In the genomic region with DNA sequence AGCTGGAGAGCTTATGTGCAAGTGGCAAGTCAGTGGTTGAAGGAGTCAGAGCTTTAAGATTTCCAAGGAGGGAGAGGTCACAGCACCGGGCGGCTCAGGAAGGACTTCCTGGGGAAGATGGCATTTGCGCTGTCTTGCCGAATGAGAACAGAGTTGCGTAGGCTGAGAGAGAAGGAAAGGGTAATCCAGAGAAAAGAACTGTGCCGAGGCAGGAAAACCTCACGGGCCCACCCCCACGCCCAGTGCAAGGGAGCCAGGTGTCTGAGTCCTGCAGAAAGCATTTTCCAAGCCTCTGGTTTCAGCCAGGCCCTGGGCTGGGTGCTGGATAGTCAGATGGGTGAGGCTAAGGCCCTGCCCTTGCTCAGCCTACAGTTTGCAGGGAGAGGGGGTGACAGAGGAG, we compare ENCODE assay signal across 24 cellular contexts. TPM values are rescaled to one million over a fixed set of nuclear protein-coding genes. Genes with fewer than 3 reads are reported as not detected.
DNase-seq lines count a peak whose midpoint lies in the region; ATAC-seq, FAIRE-seq and TF ChIP-seq lines count a peak whose summit lies in the region.
"Had no signal": no experiment of that assay in that cellular context is flagged by ENCODE, and none has a peak within 500 bp of the region (broad histone marks: within the 10 kb centered on the region; RNA-seq: fewer than 3 reads in every experiment).

No MANE protein-coding gene starts in this region.

- TF ChIP-seq RAD21 in H1 (IDR thresholded peaks at IDR 0.05 in 1 of 2, conservative IDR thresholded peaks at IDR 0.05 in 1 of 2; ENCODE audit: low read depth in 2 of 2, low read length in 2 of 2), result no peak

- H3K9me3 ChIP-seq in right atrium auricular region (no peaks in the 10 kb centered on the region), right cardiac atrium (ENCODE audit: control insufficient read depth, low read length) (no peaks in the 10 kb centered on the region), H1 (ENCODE audit: insufficient read depth in 2 of 2, low read depth in 1 of 2, low read length in 1 of 2) (no peaks in the 10 kb centered on the region), trophoblast cell (ENCODE audit: insufficient read depth, low read depth, low read length) (no peaks in the 10 kb centered on the region)
- H3K9me3 ChIP-seq: Peyer's patch had no signal

- H2AK5ac ChIP-seq in H1 (ENCODE audit: low read depth, low read length), result no peak overlapping the region
- H2AK5ac ChIP-seq in trophoblast cell (ENCODE audit: low read length), result no peak overlapping the region

- no peak for ATAC-seq in right cardiac atrium
- no peak for ATAC-seq in HG02885 (IDR thresholded peaks at IDR 0.05; ENCODE audit: poor library complexity, unreplicated experiment)

- H3K27ac ChIP-seq in right atrium auricular region (no peak overlapping the region), right cardiac atrium (ENCODE audit: low read length) (no peak overlapping the region), H1 (ENCODE audit: low read depth, low read length) (no peak overlapping the region), trophoblast cell (ENCODE audit: low read depth, low read length) (no peak overlapping the region)
- H3K27ac ChIP-seq: Peyer's patch had no signal

- no peak overlapping the region for H2BK15ac ChIP-seq in H1 (ENCODE audit: low read length)

- peak overlapping the region; percentile 18; the same call in 1 of the 2 replicates for H2AFZ ChIP-seq in H1 (ENCODE audit: low read length)
- peak overlapping the region; percentile 35 for H2AFZ ChIP-seq in trophoblast cell (ENCODE audit: insufficient read depth, low read length, poor library complexity)

- POLR2A ChIA-PET in H1 (lab: Charles Lee; ENCODE audit: partially characterized antibody), result no interaction called here

- H3K4me1 ChIP-seq in right atrium auricular region, result peaks cover 0 to 25% of the 10 kb centered on the region in 2 donors
- H3K4me1 ChIP-seq in right cardiac atrium (ENCODE audit: control insufficient read depth, insufficient read depth, low read length), result no peaks in the 10 kb centered on the region
- H3K4me1 ChIP-seq in H1 (replicated peaks in 1 of 4; ENCODE audit: control insufficient read depth in 3 of 4, insufficient read depth in 4 of 4, low read length in 3 of 4), result peaks cover 2 to 5% (median 2%) of the 10 kb centered on the region in 4 experiments; a peak in 4 of 7 replicates
- peaks cover 7 to 12% of the 10 kb centered on the region in 2 experiments for H3K4me1 ChIP-seq in trophoblast cell (ENCODE audit: control insufficient read depth in 1 of 2, insufficient read depth in 2 of 2, low read length in 2 of 2)

- H4K8ac ChIP-seq in H1 (ENCODE audit: extremely low read depth, insufficient read depth, low read length), result no peak overlapping the region
- no peak overlapping the region for H4K8ac ChIP-seq in trophoblast cell (ENCODE audit: low read depth, low read length)

- no peak for FAIRE-seq in H1 (lab: Jason Lieb, UNC)
- FAIRE-seq: G401.6, GM12892, HTR-8/SVneo had no signal

- CTCF ChIA-PET in H1 (lab: Charles Lee; ENCODE audit: partially characterized antibody), result interaction anchor here (0.7 to 6.1 kb wide), 2 partner anchors 107 to 133 kb away, joined by 3 to 47 read pairs; no protein-coding TSS in a partner anchor

- no peak overlapping the region for H3K14ac ChIP-seq in H1 (ENCODE audit: insufficient read length)
- no peak overlapping the region for H3K14ac ChIP-seq in trophoblast cell (ENCODE audit: low read length)

- H3K9ac ChIP-seq in H1 (replicated peaks in 1 of 4; ENCODE audit: extremely low read depth in 1 of 4, low read depth in 3 of 4, low read length in 3 of 4) (no peak overlapping the region), trophoblast cell (ENCODE audit: low read length) (no peak overlapping the region)

- H3K4me2 ChIP-seq in H1 (ENCODE audit: insufficient read depth in 1 of 2, low read depth in 2 of 2, low read length in 2 of 2) (no peak overlapping the region), trophoblast cell (ENCODE audit: low read length) (no peak overlapping the region)

- no peak overlapping the region for H4K5ac ChIP-seq in H1 (ENCODE audit: insufficient read length, low read depth, low read length)

- no peak overlapping the region for H2BK120ac ChIP-seq in H1 (replicated peaks; ENCODE audit: low read depth, low read length)
- H2BK120ac ChIP-seq in trophoblast cell (ENCODE audit: insufficient read depth, low read length, poor library complexity), result no peak overlapping the region

- no peaks in the 10 kb centered on the region for H3K36me3 ChIP-seq in right atrium auricular region
- no peaks in the 10 kb centered on the region for H3K36me3 ChIP-seq in H1 (ENCODE audit: control insufficient read depth in 2 of 4, insufficient read depth in 4 of 4, low read length in 3 of 4)
- no peaks in the 10 kb centered on the region for H3K36me3 ChIP-seq in trophoblast cell (ENCODE audit: control insufficient read depth in 1 of 2, insufficient read depth in 2 of 2, low read length in 2 of 2)
- H3K36me3 ChIP-seq: Peyer's patch had no signal

- H4K20me1 ChIP-seq in H1 (replicated peaks in 1 of 2; ENCODE audit: control insufficient read depth in 1 of 2, insufficient read depth in 2 of 2, low read length in 2 of 2), result peaks cover 0 to 5% of the 10 kb centered on the region in 2 experiments

- TF ChIP-seq EP300 in H1 (IDR thresholded peaks at IDR 0.05; ENCODE audit: borderline replicate concordance in 1 of 2, low read depth in 2 of 2, low read length in 2 of 2), result no peak

- no peak overlapping the region for H3K23ac ChIP-seq in H1 (ENCODE audit: insufficient read length)
- no peak overlapping the region for H3K23ac ChIP-seq in trophoblast cell (ENCODE audit: low read length)

- H3K23me2 ChIP-seq in H1 (ENCODE audit: low read depth, low read length), result peaks cover 6% of the 10 kb centered on the region; the same call in 1 of the 2 replicates

- H3K27me3 ChIP-seq in right atrium auricular region, result no peaks in the 10 kb centered on the region
- no peaks in the 10 kb centered on the region for H3K27me3 ChIP-seq in right cardiac atrium (ENCODE audit: control insufficient read depth, insufficient read depth)
- no peaks in the 10 kb centered on the region for H3K27me3 ChIP-seq in H1 (replicated peaks in 1 of 4; ENCODE audit: control insufficient read depth in 3 of 4, extremely low read depth in 1 of 4, insufficient read depth in 3 of 4, low read length in 3 of 4)
- no peaks in the 10 kb centered on the region for H3K27me3 ChIP-seq in trophoblast cell (ENCODE audit: insufficient read depth, low read length)
- H3K27me3 ChIP-seq: Peyer's patch had no signal

- DNase-seq in right atrium auricular region (ENCODE audit: low spot score), result peak; percentile 47
- DNase-seq in right cardiac atrium, result no peak
- DNase-seq in H1 (ENCODE audit: low read depth in 1 of 2, low spot score in 2 of 2), result no peak
- DNase-seq in trophoblast cell, result no peak
- DNase-seq in foreskin melanocyte, result no peak
- DNase-seq in immature natural killer cell, result no peak
- DNase-seq in globus pallidus (ENCODE audit: low spot score), result no peak
- DNase-seq: 8988T; C1 segment of cervical spinal cord; HCEC 1CT; MV-4-11; NCI-H1105 treated with DMSO at 0.1 percent for 48 hours; NCI-H2029 treated with DMSO at 0.1 percent for 48 hours; NCI-H345; NCI-H524; NCI-H774; NK-92 treated with Interleukin-12 subunit alpha and Interleukin-12 subunit beta, amount 100 ng/mL, for 24 hours; Peyer's patch had no signal

- H3K4me3 ChIP-seq in right atrium auricular region, result no peak overlapping the region
- H3K4me3 ChIP-seq in right cardiac atrium (ENCODE audit: low read length), result no peak overlapping the region
- H3K4me3 ChIP-seq in H1 (ENCODE audit: extremely low read depth in 1 of 4, insufficient read depth in 2 of 4, low read depth in 3 of 4, low read length in 4 of 4), result no peak overlapping the region
- H3K4me3 ChIP-seq in trophoblast cell (ENCODE audit: low read depth, low read length), result peak overlapping the region; percentile 40
- H3K4me3 ChIP-seq: Peyer's patch had no signal

- H3K4me1 Mint-ChIP-seq in immature natural killer cell, result peaks cover 14 to 21% of the 10 kb centered on the region in 2 donors

- TF ChIP-seq CTCF in right atrium auricular region (IDR thresholded peaks at IDR 0.05), result no peak
- TF ChIP-seq CTCF in H1 (IDR thresholded peaks at IDR 0.05; ENCODE audit: control extremely low read depth in 1 of 3, insufficient read depth in 1 of 3, low read depth in 1 of 3, low read length in 3 of 3), result no peak

- H2BK5ac ChIP-seq in H1 (ENCODE audit: low read depth, low read length), result no peak overlapping the region
- no peak overlapping the region for H2BK5ac ChIP-seq in trophoblast cell (ENCODE audit: low read depth, low read length, poor library complexity)

- H2BK20ac ChIP-seq in H1 (ENCODE audit: low read length), result no peak overlapping the region

- H3K79me1 ChIP-seq in H1 (ENCODE audit: low read depth, low read length) (peaks cover 4% of the 10 kb centered on the region; the same call in 1 of the 2 replicates), trophoblast cell (ENCODE audit: low read length) (peaks cover 5% of the 10 kb centered on the region)

- no peaks in the 10 kb centered on the region for H3K9me3 Mint-ChIP-seq in immature natural killer cell
- H3K9me3 Mint-ChIP-seq: IgD-negative memory B cell had no signal

- no peak overlapping the region for H4K12ac ChIP-seq in trophoblast cell (ENCODE audit: low read depth, low read length)

- no peak overlapping the region for H2BK12ac ChIP-seq in H1 (ENCODE audit: low read depth, low read length)
- no peak overlapping the region for H2BK12ac ChIP-seq in trophoblast cell (ENCODE audit: low read length)

- peaks cover 0 to 12% of the 10 kb centered on the region in 2 experiments; a peak in 2 of 4 replicates for H3K79me2 ChIP-seq in H1 (ENCODE audit: control insufficient read depth in 1 of 2, insufficient read depth in 2 of 2, low read length in 2 of 2)
- peaks cover 8% of the 10 kb centered on the region for H3K79me2 ChIP-seq in trophoblast cell (ENCODE audit: control insufficient read depth, insufficient read depth, low read length, poor library complexity)

- H3K4me3 Mint-ChIP-seq in immature natural killer cell, result no peak overlapping the region

- peaks cover 0 to 6% (median 3%) of the 10 kb centered on the region in 3 donors for H3K27me3 Mint-ChIP-seq in immature natural killer cell (ENCODE audit: low read depth in 3 of 3)
- H3K27me3 Mint-ChIP-seq: IgD-negative memory B cell had no signal

- H3K27ac Mint-ChIP-seq in immature natural killer cell, result no peak overlapping the region

- H3K56ac ChIP-seq in H1 (replicated peaks; ENCODE audit: insufficient read length, low read depth, low read length), result no peak overlapping the region

- no peak overlapping the region for H4K91ac ChIP-seq in H1 (replicated peaks; ENCODE audit: insufficient read length, low read length)
- H4K91ac ChIP-seq in trophoblast cell (ENCODE audit: low read depth, low read length), result no peak overlapping the region

- intact Hi-C loops in right cardiac atrium (cut with DNase I), result loop anchor here in 2 of 4 donors (10.0 kb wide), 1 partner anchor 133 kb away; no protein-coding TSS in a partner anchor

- H3K18ac ChIP-seq in H1 (ENCODE audit: extremely low read depth, low read length) (no peak overlapping the region), trophoblast cell (ENCODE audit: low read length) (no peak overlapping the region)

- H3K36me3 Mint-ChIP-seq in immature natural killer cell, result no peaks in the 10 kb centered on the region

- TF ChIP-seq POLR2A in H1 (IDR thresholded peaks at IDR 0.05; ENCODE audit: control extremely low read depth in 1 of 2, low read depth in 2 of 2, low read length in 2 of 2), result no peak

- no peak overlapping the region for H3K4ac ChIP-seq in H1 (replicated peaks; ENCODE audit: insufficient read length, low read depth, low read length)
- H3K4ac ChIP-seq in trophoblast cell (ENCODE audit: low read depth, low read length), result no peak overlapping the region

- 68% methylated on average over 8 of the region's 8 CpGs for WGBS in right cardiac atrium
- 89% methylated on average over 8 of the region's 8 CpGs; no CpG with 5 or more reads in 1 of the 2 experiments for WGBS in H1 (ENCODE audit: extremely low coverage in 1 of 2, insufficient coverage in 1 of 2, insufficient read length in 1 of 2, insufficient replicate concordance in 2 of 2, low coverage in 1 of 2, low lambda C conversion rate in 2 of 2, missing lambda C conversion rate in 1 of 2), 2 experiments
- no CpG with 5 or more reads among the region's 8 CpGs for WGBS in trophoblast cell (ENCODE audit: extremely low coverage, insufficient coverage, insufficient read length)

RNA-seq across cellular contexts. Expression of a gene that starts 3.2 kb away (rescaled TPM):
- total RNA-seq in right atrium auricular region (10 to 100 TPM; 31.4 to 46.2 TPM), right cardiac atrium (10 to 100 TPM; 33.5 to 44.6 (median 40.3) TPM)
- polyA plus RNA-seq in right cardiac atrium (21.7 TPM), H1 (2011; rRNA removed) (86.8 and 137 TPM in 2 replicates), immature natural killer cell (10 to 100 TPM; 11.8 to 32.4 (median 12.1) TPM)
- total RNA-seq in H1 (2021; fragmentation: NEBNext Ultra II Directional; extraction: Animal tissue kit (Norgen Biotek cat#: 25700)), result 63.5 and 64.2 TPM in 2 replicates
- 55.7 TPM for polyA plus RNA-seq in H1 (2011; cell fraction: cytosol; rRNA removed)
- 105 TPM for polyA plus RNA-seq in H1 (2011; cell fraction: nucleus; rRNA removed)
- polyA plus RNA-seq in H1 (2012, experiment 1 of 2), result 46.9 to 68.6 TPM (median 62.0 TPM) in 4 replicates
- 57.3 TPM for polyA plus RNA-seq in H1 (2012, experiment 2 of 2)
- polyA plus RNA-seq in H1 (2013, experiment 1 of 2), result 35.3 TPM
- 32.6 TPM for polyA plus RNA-seq in H1 (2013, experiment 2 of 2)
- 129 and 144 TPM in 2 replicates for polyA minus RNA-seq in H1 (2011; rRNA and poly(A)+ RNA removed)
- polyA minus RNA-seq in H1 (2011; cell fraction: cytosol; rRNA and poly(A)+ RNA removed), result 61.7 TPM
- 48.3 TPM for polyA minus RNA-seq in H1 (2011; cell fraction: nucleus; rRNA and poly(A)+ RNA removed)
- polyA plus RNA-seq in trophoblast cell (2013), result 40.3 and 41.0 TPM in 2 replicates

RNA-seq across cellular contexts. Expression of a gene that starts 46.8 kb away (rescaled TPM):
- total RNA-seq in right atrium auricular region, result not detected
- total RNA-seq in right cardiac atrium, result not detected
- polyA plus RNA-seq in right cardiac atrium, result not detected
- total RNA-seq in H1 (2021; fragmentation: NEBNext Ultra II Directional; extraction: Animal tissue kit (Norgen Biotek cat#: 25700)), result not detected in 2 replicates
- not detected in 2 replicates for polyA plus RNA-seq in H1 (2011; rRNA removed)
- not detected for polyA plus RNA-seq in H1 (2011; cell fraction: cytosol; rRNA removed)
- not detected for polyA plus RNA-seq in H1 (2011; cell fraction: nucleus; rRNA removed)
- 0.31 TPM in 1 of 4 replicates, not detected in the others for polyA plus RNA-seq in H1 (2012, experiment 1 of 2)
- polyA plus RNA-seq in H1 (2012, experiment 2 of 2), result not detected
- polyA plus RNA-seq in H1 (2013, experiment 1 of 2), result not detected
- polyA plus RNA-seq in H1 (2013, experiment 2 of 2), result not detected
- polyA minus RNA-seq in H1 (2011; rRNA and poly(A)+ RNA removed), result not detected in 2 replicates
- not detected for polyA minus RNA-seq in H1 (2011; cell fraction: cytosol; rRNA and poly(A)+ RNA removed)
- polyA minus RNA-seq in H1 (2011; cell fraction: nucleus; rRNA and poly(A)+ RNA removed), result not detected
- polyA plus RNA-seq in trophoblast cell (2013), result not detected in 2 replicates
- not detected for polyA plus RNA-seq in immature natural killer cell
- total RNA-seq: Daoy, Peyer's patch had no signal
- polyA plus RNA-seq: IgD-negative memory B cell had no signal
